ENCODE assay signal across 8 cellular contexts in genomic region chr19:57320180-57321084, GRCh38. TPM values are rescaled to one million over a fixed set of nuclear protein-coding genes. Genes with fewer than 3 reads are reported as not detected.
A peak's percentile ranks its signal among the peaks of the same experiment; 100 is the strongest.
DNase-seq lines count a peak whose midpoint lies in the region; ATAC-seq and TF ChIP-seq lines count a peak whose summit lies in the region.

Gene ZNF543, plus strand, starts transcription at chr19:57320472. Its CDS starts 382 bp downstream, at chr19:57320854.

- peak within 1 kb of the TSS; percentile 99 for H3K4me2 ChIP-seq in smooth muscle cell

- peak within 1 kb of the TSS; percentile 88 for H2AFZ ChIP-seq in smooth muscle cell (ENCODE audit: low read depth)

- H3K27ac ChIP-seq in caudate nucleus (ENCODE audit: low read depth, low read length) = peak within 1 kb of the TSS; percentile 88
- peak within 1 kb of the TSS; percentile 80 for H3K27ac ChIP-seq in smooth muscle cell (ENCODE audit: low read depth)

- CTCF ChIA-PET in WTC11 (lab: Charles Lee) = interaction anchor here (0.6 to 1.1 kb wide), 2 partner anchors 31 to 361 kb away, joined by 3 to 5 read pairs; partner anchors contain the start of gene ZNF551

- peak within 1 kb of the TSS; percentile 96 for H3K9ac ChIP-seq in smooth muscle cell (ENCODE audit: low read depth)

- H3K36me3 ChIP-seq in smooth muscle cell (ENCODE audit: low read depth) = peaks cover 6% of the 10 kb centered on the region

- peaks cover 23% of the 10 kb centered on the region for H3K27me3 ChIP-seq in smooth muscle cell (ENCODE audit: low read depth)

- H3K27me3 Mint-ChIP-seq in WTC11 (ENCODE audit: low read depth) = peaks cover 20% of the 10 kb centered on the region
- peaks cover 3 to 15% (median 8%) of the 10 kb centered on the region in 3 donors for H3K27me3 Mint-ChIP-seq in immature natural killer cell (ENCODE audit: low read depth in 3 of 3)

- H3K4me3 ChIP-seq in smooth muscle cell = peak within 1 kb of the TSS; percentile 94

- peaks cover 13% of the 10 kb centered on the region for H3K4me1 ChIP-seq in smooth muscle cell (ENCODE audit: low read depth)

- H3K36me3 Mint-ChIP-seq in WTC11 (peaks cover 16% of the 10 kb centered on the region), immature natural killer cell (peaks cover 26 to 31% (median 29%) of the 10 kb centered on the region in 3 donors)

- H3K27ac Mint-ChIP-seq in WTC11 (peak within 1 kb of the TSS; percentile 98), immature natural killer cell (peak within 1 kb of the TSS; percentile 95 to 99 (median 98))

- H3K9me3 ChIP-seq in smooth muscle cell (replicated peaks; ENCODE audit: low read depth) = no peaks in the 10 kb centered on the region

- H3F3A ChIP-seq in smooth muscle cell (ENCODE audit: low read depth) = no peaks in the 10 kb centered on the region

- POLR2A ChIA-PET in WTC11 (lab: Charles Lee) = interaction anchor here (0.6 to 0.7 kb wide), 3 partner anchors 115 to 367 kb away, joined by 3 read pairs; no protein-coding TSS in a partner anchor

- H3K4me3 Mint-ChIP-seq in WTC11 = peak within 1 kb of the TSS; percentile 87
- peak within 1 kb of the TSS; percentile 93 to 99 (median 93) for H3K4me3 Mint-ChIP-seq in immature natural killer cell

- H3K79me2 ChIP-seq in smooth muscle cell (ENCODE audit: low read depth) = peaks cover 26% of the 10 kb centered on the region

- H3K9me3 Mint-ChIP-seq in WTC11 = no peaks in the 10 kb centered on the region
- peaks cover 0 to 16% (median 3%) of the 10 kb centered on the region in 6 donors for H3K9me3 Mint-ChIP-seq in immature natural killer cell

- WGBS in smooth muscle cell (ENCODE audit: low lambda C conversion rate) = 2% methylated on average over 71 of the region's 71 CpGs

- H4K20me1 ChIP-seq in smooth muscle cell (ENCODE audit: low read depth) = no peaks in the 10 kb centered on the region

- ATAC-seq in GM18909 (IDR thresholded peaks at IDR 0.05; ENCODE audit: poor library complexity, unreplicated experiment) (peak; percentile 97), HG03159 (IDR thresholded peaks at IDR 0.05; ENCODE audit: unreplicated experiment) (peak; percentile 94), WTC11 (peak; percentile 93)

- H3K4me1 Mint-ChIP-seq in WTC11 (peaks cover 18% of the 10 kb centered on the region), immature natural killer cell (peaks cover 34 to 47% of the 10 kb centered on the region in 2 donors)

- no peak for TF ChIP-seq CTCF in WTC11 (IDR thresholded peaks at IDR 0.05)
- no peak for TF ChIP-seq CTCF in smooth muscle cell (IDR thresholded peaks at IDR 0.05; ENCODE audit: borderline replicate concordance, insufficient read depth, poor library complexity, severe bottlenecking)

- DNase-seq in AG08396 (ENCODE audit: low spot score) (peak; percentile 97), NCI-H2227 treated with DMSO at 0.1 percent for 48 hours (lab: John Stamatoyannopoulos, UW) (peak; percentile 99), WTC11 (ENCODE audit: low spot score) (peak; percentile 97), caudate nucleus (lab: John Stamatoyannopoulos, UW) (peak; percentile 37 to 97 (median 93)), immature natural killer cell (peak; percentile 89 to 91 (median 91)), smooth muscle cell (lab: John Stamatoyannopoulos, UW; ENCODE audit: unreplicated experiment) (peak; percentile 82)

TF ChIP-seq in WTC11, 78 proteins besides CTCF, POLR2A, EP300 and RAD21 (continues in another document):
- TF ChIP-seq ERG (CRISPR knock-in tag; IDR thresholded peaks at IDR 0.05) (no peak), SOX15 (CRISPR knock-in tag; IDR thresholded peaks at IDR 0.05) (no peak), IRF2 (CRISPR knock-in tag; IDR thresholded peaks at IDR 0.05; ENCODE audit: borderline replicate concordance, low read depth) (no peak), HMGA2 (CRISPR knock-in tag; IDR thresholded peaks at IDR 0.05) (no peak; the same call in 1 of the 2 replicates), NR1H2 (CRISPR knock-in tag; IDR thresholded peaks at IDR 0.05) (no peak), ETV6 (CRISPR knock-in tag; IDR thresholded peaks at IDR 0.05) (no peak), TCF7 (CRISPR knock-in tag; IDR thresholded peaks at IDR 0.05; ENCODE audit: low read depth) (no peak), NFYB (CRISPR knock-in tag; conservative IDR thresholded peaks at IDR 0.05; ENCODE audit: low read depth) (peak; percentile 44), NR3C1 (CRISPR knock-in tag; conservative IDR thresholded peaks at IDR 0.05; ENCODE audit: low read depth) (no peak), CBFB (CRISPR knock-in tag; IDR thresholded peaks at IDR 0.05; ENCODE audit: low read depth) (no peak), ZNF425 (CRISPR knock-in tag; conservative IDR thresholded peaks at IDR 0.05) (no peak)
- TF ChIP-seq, protein P1, sequence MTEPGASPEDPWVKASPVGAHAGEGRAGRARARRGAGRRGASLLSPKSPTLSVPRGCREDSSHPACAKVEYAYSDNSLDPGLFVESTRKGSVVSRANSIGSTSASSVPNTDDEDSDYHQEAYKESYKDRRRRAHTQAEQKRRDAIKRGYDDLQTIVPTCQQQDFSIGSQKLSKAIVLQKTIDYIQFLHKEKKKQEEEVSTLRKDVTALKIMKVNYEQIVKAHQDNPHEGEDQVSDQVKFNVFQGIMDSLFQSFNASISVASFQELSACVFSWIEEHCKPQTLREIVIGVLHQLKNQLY (CRISPR knock-in tag; IDR thresholded peaks at IDR 0.05) = no peak
- TF ChIP-seq, protein P2, sequence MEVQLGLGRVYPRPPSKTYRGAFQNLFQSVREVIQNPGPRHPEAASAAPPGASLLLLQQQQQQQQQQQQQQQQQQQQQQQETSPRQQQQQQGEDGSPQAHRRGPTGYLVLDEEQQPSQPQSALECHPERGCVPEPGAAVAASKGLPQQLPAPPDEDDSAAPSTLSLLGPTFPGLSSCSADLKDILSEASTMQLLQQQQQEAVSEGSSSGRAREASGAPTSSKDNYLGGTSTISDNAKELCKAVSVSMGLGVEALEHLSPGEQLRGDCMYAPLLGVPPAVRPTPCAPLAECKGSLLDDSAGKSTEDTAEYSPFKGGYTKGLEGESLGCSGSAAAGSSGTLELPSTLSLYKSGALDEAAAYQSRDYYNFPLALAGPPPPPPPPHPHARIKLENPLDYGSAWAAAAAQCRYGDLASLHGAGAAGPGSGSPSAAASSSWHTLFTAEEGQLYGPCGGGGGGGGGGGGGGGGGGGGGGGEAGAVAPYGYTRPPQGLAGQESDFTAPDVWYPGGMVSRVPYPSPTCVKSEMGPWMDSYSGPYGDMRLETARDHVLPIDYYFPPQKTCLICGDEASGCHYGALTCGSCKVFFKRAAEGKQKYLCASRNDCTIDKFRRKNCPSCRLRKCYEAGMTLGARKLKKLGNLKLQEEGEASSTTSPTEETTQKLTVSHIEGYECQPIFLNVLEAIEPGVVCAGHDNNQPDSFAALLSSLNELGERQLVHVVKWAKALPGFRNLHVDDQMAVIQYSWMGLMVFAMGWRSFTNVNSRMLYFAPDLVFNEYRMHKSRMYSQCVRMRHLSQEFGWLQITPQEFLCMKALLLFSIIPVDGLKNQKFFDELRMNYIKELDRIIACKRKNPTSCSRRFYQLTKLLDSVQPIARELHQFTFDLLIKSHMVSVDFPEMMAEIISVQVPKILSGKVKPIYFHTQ (CRISPR knock-in tag; IDR thresholded peaks at IDR 0.05) = no peak
- TF ChIP-seq, protein P3, sequence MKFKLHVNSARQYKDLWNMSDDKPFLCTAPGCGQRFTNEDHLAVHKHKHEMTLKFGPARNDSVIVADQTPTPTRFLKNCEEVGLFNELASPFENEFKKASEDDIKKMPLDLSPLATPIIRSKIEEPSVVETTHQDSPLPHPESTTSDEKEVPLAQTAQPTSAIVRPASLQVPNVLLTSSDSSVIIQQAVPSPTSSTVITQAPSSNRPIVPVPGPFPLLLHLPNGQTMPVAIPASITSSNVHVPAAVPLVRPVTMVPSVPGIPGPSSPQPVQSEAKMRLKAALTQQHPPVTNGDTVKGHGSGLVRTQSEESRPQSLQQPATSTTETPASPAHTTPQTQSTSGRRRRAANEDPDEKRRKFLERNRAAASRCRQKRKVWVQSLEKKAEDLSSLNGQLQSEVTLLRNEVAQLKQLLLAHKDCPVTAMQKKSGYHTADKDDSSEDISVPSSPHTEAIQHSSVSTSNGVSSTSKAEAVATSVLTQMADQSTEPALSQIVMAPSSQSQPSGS (CRISPR knock-in tag; IDR thresholded peaks at IDR 0.05; ENCODE audit: borderline replicate concordance, low read depth) = no peak

RNA-seq across cellular contexts. Expression of gene ZNF543, which starts in this region (rescaled TPM):
- total RNA-seq in WTC11 (2021) (8.3 to 8.9 TPM (median 8.4 TPM) in 3 replicates), smooth muscle cell (5.1 and 7.5 TPM in 2 replicates)
- polyA plus RNA-seq in immature natural killer cell (1 to 10 TPM; 2.1 to 4.6 (median 2.5) TPM), smooth muscle cell (1.1 and 1.4 TPM in 2 replicates)

Comparison
In these comparisons a context has a peak if more than half of its experiments do, and no peak if none do; other contexts are left out.
1. Peak in every context shown above with its lines: DNase-seq, ATAC-seq, H3K4me3 ChIP-seq and H3K27ac ChIP-seq.